7 cellular contexts compared by ENCODE assay signal in genomic region chr5:147576646-147577535, GRCh38.
DNase-seq lines count a peak whose midpoint lies in the region; ATAC-seq, FAIRE-seq and TF ChIP-seq lines count a peak whose summit lies in the region.

No MANE protein-coding gene starts in this region.

- peak; percentile 36 for FAIRE-seq in G401.6 (lab: Jason Lieb, UNC)

- H3K4me3 Mint-ChIP-seq in activated CD8-positive, alpha-beta memory T cell treated with anti-CD3 and anti-CD28 coated beads, Interleukin-2, amount 10 ng/mL, durations not matched to agents 7 days and 5 days: no peak overlapping the region

- no peaks in the 10 kb centered on the region for H3K9me3 Mint-ChIP-seq in activated CD8-positive, alpha-beta memory T cell treated with anti-CD3 and anti-CD28 coated beads, Interleukin-2, amount 10 ng/mL, durations not matched to agents 7 days and 5 days (ENCODE audit: low read depth)

- no peaks in the 10 kb centered on the region for H3K4me1 Mint-ChIP-seq in activated CD8-positive, alpha-beta memory T cell treated with anti-CD3 and anti-CD28 coated beads, Interleukin-2, amount 10 ng/mL, durations not matched to agents 7 days and 5 days

- TF ChIP-seq CTCF in retinal pigment epithelial cell (conservative IDR thresholded peaks at IDR 0.05; ENCODE audit: low read depth, low read length): peak; percentile 96

- H3K27me3 Mint-ChIP-seq in activated CD8-positive, alpha-beta memory T cell treated with anti-CD3 and anti-CD28 coated beads, Interleukin-2, amount 10 ng/mL, durations not matched to agents 7 days and 5 days: no peaks in the 10 kb centered on the region

- H3K36me3 Mint-ChIP-seq in activated CD8-positive, alpha-beta memory T cell treated with anti-CD3 and anti-CD28 coated beads, Interleukin-2, amount 10 ng/mL, durations not matched to agents 7 days and 5 days: no peaks in the 10 kb centered on the region

- DNase-seq in Jurkat, Clone E6-1 (ENCODE audit: low read depth, low spot score): peak; percentile 25
- DNase-seq in activated CD8-positive, alpha-beta memory T cell treated with anti-CD3 and anti-CD28 coated beads, Interleukin-2, amount 10 ng/mL, durations not matched to agents 7 days and 5 days: peak; percentile 50
- DNase-seq in Right ventricle myocardium superior (peak; percentile 81), retinal pigment epithelial cell (ENCODE audit: low read depth) (no peak), NCI-H774 (lab: John Stamatoyannopoulos, UW) (no peak)

- intact Hi-C loops in Right ventricle myocardium superior (cut with DNase I): loop anchor here (5.0 kb wide), 1 partner anchor 125 kb away; no protein-coding TSS in a partner anchor

- no peak overlapping the region for H3K27ac Mint-ChIP-seq in activated CD8-positive, alpha-beta memory T cell treated with anti-CD3 and anti-CD28 coated beads, Interleukin-2, amount 10 ng/mL, durations not matched to agents 7 days and 5 days

- ATAC-seq in GM19467 (IDR thresholded peaks at IDR 0.05; ENCODE audit: unreplicated experiment): peak; percentile 93
- ATAC-seq in activated CD8-positive, alpha-beta memory T cell treated with anti-CD3 and anti-CD28 coated beads, Interleukin-2, amount 10 ng/mL, durations not matched to agents 7 days and 5 days: no peak
- peak; percentile 85 for ATAC-seq in Right ventricle myocardium superior (ENCODE audit: poor library complexity)

- no peak overlapping the region for H3K4me3 ChIP-seq in Jurkat, Clone E6-1 (ENCODE audit: low read length)
- no peak overlapping the region for H3K4me3 ChIP-seq in retinal pigment epithelial cell (ENCODE audit: low read length)

- CTCF ChIA-PET in activated CD8-positive, alpha-beta memory T cell treated with anti-CD3 and anti-CD28 coated beads, Interleukin-2, amount 10 ng/mL, durations not matched to agents 7 days and 5 days (lab: Charles Lee): interaction anchor here (0.6 to 1.3 kb wide), 7 partner anchors 9 to 1279 kb away, joined by 3 to 5 read pairs (median 3); no protein-coding TSS in a partner anchor

Comparison
In these comparisons a context has a peak if more than half of its experiments do, and no peak if none do; other contexts are left out.
1. DNase-seq: peak in Jurkat, Clone E6-1 (single experiment), activated CD8-positive, alpha-beta memory T cell treated with anti-CD3 and anti-CD28 coated beads, Interleukin-2, amount 10 ng/mL, durations not matched to agents 7 days and 5 days (single experiment) and Right ventricle myocardium superior (single experiment); none in retinal pigment epithelial cell (single experiment) and NCI-H774 (single experiment).